Comparison of ENCODE assay signal across 1 cellular context in the genomic region with DNA sequence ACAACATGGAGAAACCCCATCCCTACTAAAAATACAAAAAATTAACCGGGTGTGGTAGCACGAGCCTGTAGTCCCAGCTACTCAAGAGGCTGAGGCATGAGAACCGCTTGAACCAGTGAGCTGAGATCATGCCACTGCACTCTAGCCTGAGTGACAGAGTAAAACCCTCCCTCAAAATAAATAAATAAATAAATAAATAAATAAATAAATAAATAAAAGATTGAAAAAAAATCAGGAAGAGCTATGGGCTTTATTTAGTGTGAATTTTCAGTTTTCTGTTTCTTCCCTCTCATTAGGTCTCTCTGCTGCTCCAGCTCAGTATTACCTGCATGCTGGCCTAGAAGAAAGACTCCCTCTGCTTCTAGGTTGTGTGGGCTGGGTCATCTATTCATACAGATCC.
A peak's percentile ranks its signal among the peaks of the same experiment; 100 is the strongest.
TF ChIP-seq lines count a peak whose summit lies in the region.

No MANE protein-coding gene starts in this region.

TF ChIP-seq in HEK293, 187 proteins besides CTCF, POLR2A, EP300 and RAD21 (continued from another document):
- TF ChIP-seq, protein P1, sequence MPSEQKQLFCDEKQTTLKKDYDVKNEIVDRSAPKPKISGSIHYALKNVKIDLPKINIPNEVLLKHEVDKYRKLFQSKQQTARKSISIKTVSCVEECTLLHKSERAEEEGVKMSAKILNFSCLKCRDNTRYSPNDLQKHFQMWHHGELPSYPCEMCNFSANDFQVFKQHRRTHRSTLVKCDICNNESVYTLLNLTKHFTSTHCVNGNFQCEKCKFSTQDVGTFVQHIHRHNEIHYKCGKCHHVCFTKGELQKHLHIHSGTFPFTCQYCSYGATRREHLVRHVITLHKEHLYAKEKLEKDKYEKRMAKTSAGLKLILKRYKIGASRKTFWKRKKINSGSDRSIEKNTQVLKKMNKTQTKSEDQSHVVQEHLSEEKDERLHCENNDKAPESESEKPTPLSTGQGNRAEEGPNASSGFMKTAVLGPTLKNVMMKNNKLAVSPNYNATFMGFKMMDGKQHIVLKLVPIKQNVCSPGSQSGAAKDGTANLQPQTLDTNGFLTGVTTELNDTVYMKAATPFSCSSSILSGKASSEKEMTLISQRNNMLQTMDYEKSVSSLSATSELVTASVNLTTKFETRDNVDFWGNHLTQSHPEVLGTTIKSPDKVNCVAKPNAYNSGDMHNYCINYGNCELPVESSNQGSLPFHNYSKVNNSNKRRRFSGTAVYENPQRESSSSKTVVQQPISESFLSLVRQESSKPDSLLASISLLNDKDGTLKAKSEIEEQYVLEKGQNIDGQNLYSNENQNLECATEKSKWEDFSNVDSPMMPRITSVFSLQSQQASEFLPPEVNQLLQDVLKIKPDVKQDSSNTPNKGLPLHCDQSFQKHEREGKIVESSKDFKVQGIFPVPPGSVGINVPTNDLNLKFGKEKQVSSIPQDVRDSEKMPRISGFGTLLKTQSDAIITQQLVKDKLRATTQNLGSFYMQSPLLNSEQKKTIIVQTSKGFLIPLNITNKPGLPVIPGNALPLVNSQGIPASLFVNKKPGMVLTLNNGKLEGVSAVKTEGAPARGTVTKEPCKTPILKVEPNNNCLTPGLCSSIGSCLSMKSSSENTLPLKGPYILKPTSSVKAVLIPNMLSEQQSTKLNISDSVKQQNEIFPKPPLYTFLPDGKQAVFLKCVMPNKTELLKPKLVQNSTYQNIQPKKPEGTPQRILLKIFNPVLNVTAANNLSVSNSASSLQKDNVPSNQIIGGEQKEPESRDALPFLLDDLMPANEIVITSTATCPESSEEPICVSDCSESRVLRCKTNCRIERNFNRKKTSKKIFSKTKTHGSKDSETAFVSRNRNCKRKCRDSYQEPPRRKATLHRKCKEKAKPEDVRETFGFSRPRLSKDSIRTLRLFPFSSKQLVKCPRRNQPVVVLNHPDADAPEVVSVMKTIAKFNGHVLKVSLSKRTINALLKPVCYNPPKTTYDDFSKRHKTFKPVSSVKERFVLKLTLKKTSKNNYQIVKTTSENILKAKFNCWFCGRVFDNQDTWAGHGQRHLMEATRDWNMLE (tag by site-specific recombination; conservative IDR thresholded peaks at IDR 0.05; ENCODE audit: low read depth): peak; percentile 70
- TF ChIP-seq ZNF133 (tag by site-specific recombination; IDR thresholded peaks at IDR 0.05) (no peak), ZNF157 (tag by site-specific recombination; IDR thresholded peaks at IDR 0.05) (no peak), ZNF19 (tag by site-specific recombination; IDR thresholded peaks at IDR 0.05; ENCODE audit: low read depth) (no peak), ZNF394 (tag by site-specific recombination; IDR thresholded peaks at IDR 0.05; ENCODE audit: borderline replicate concordance) (peak; percentile 74; the same call in 1 of the 2 replicates), KLF8 (tag by site-specific recombination; IDR thresholded peaks at IDR 0.05) (no peak), ZFHX2 (tag by site-specific recombination; conservative IDR thresholded peaks at IDR 0.05) (no peak), ZIC2 (tag by site-specific recombination; IDR thresholded peaks at IDR 0.05) (no peak), ZNF211 (tag by site-specific recombination; IDR thresholded peaks at IDR 0.05; ENCODE audit: low read depth) (no peak), ZSCAN30 (tag by site-specific recombination; IDR thresholded peaks at IDR 0.05) (no peak), ZNF792 (tag by site-specific recombination; IDR thresholded peaks at IDR 0.05) (no peak), GLIS1 (tag by site-specific recombination; IDR thresholded peaks at IDR 0.05) (no peak), GLIS2 (tag by site-specific recombination; IDR thresholded peaks at IDR 0.05) (no peak), ZNF473 (tag by site-specific recombination; IDR thresholded peaks at IDR 0.05) (no peak), ZNF274 (IDR thresholded peaks at IDR 0.05; ENCODE audit: low read length) (no peak), ZNF274 (tag by site-specific recombination; IDR thresholded peaks at IDR 0.05; ENCODE audit: borderline replicate concordance) (no peak), ZNF335 (tag by site-specific recombination; conservative IDR thresholded peaks at IDR 0.05) (no peak), ZNF791 (tag by site-specific recombination; IDR thresholded peaks at IDR 0.05) (no peak), ZNF169 (tag by site-specific recombination; IDR thresholded peaks at IDR 0.05) (no peak), ZNF140 (tag by site-specific recombination; IDR thresholded peaks at IDR 0.05) (no peak), ZNF548 (tag by site-specific recombination; IDR thresholded peaks at IDR 0.05) (no peak), ZNF558 (tag by site-specific recombination; IDR thresholded peaks at IDR 0.05) (0 out of 2 replicates have a peak, but pooled peaks have one; percentile 14), ZBTB21 (tag by site-specific recombination; IDR thresholded peaks at IDR 0.05) (no peak), ZNF555 (tag by site-specific recombination; conservative IDR thresholded peaks at IDR 0.05) (peak; percentile 28; the same call in 1 of the 2 replicates), ZFP69B (tag by site-specific recombination; IDR thresholded peaks at IDR 0.05) (no peak), ZNF837 (tag by site-specific recombination; IDR thresholded peaks at IDR 0.05) (no peak), ZNF600 (tag by site-specific recombination; IDR thresholded peaks at IDR 0.05) (no peak)
- TF ChIP-seq, protein P2, sequence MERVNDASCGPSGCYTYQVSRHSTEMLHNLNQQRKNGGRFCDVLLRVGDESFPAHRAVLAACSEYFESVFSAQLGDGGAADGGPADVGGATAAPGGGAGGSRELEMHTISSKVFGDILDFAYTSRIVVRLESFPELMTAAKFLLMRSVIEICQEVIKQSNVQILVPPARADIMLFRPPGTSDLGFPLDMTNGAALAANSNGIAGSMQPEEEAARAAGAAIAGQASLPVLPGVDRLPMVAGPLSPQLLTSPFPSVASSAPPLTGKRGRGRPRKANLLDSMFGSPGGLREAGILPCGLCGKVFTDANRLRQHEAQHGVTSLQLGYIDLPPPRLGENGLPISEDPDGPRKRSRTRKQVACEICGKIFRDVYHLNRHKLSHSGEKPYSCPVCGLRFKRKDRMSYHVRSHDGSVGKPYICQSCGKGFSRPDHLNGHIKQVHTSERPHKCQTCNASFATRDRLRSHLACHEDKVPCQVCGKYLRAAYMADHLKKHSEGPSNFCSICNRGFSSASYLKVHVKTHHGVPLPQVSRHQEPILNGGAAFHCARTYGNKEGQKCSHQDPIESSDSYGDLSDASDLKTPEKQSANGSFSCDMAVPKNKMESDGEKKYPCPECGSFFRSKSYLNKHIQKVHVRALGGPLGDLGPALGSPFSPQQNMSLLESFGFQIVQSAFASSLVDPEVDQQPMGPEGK (tag by site-specific recombination; IDR thresholded peaks at IDR 0.05): no peak
- TF ChIP-seq, protein P3, sequence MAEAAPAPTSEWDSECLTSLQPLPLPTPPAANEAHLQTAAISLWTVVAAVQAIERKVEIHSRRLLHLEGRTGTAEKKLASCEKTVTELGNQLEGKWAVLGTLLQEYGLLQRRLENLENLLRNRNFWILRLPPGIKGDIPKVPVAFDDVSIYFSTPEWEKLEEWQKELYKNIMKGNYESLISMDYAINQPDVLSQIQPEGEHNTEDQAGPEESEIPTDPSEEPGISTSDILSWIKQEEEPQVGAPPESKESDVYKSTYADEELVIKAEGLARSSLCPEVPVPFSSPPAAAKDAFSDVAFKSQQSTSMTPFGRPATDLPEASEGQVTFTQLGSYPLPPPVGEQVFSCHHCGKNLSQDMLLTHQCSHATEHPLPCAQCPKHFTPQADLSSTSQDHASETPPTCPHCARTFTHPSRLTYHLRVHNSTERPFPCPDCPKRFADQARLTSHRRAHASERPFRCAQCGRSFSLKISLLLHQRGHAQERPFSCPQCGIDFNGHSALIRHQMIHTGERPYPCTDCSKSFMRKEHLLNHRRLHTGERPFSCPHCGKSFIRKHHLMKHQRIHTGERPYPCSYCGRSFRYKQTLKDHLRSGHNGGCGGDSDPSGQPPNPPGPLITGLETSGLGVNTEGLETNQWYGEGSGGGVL (tag by site-specific recombination; IDR thresholded peaks at IDR 0.05): no peak
- TF ChIP-seq, protein P4, sequence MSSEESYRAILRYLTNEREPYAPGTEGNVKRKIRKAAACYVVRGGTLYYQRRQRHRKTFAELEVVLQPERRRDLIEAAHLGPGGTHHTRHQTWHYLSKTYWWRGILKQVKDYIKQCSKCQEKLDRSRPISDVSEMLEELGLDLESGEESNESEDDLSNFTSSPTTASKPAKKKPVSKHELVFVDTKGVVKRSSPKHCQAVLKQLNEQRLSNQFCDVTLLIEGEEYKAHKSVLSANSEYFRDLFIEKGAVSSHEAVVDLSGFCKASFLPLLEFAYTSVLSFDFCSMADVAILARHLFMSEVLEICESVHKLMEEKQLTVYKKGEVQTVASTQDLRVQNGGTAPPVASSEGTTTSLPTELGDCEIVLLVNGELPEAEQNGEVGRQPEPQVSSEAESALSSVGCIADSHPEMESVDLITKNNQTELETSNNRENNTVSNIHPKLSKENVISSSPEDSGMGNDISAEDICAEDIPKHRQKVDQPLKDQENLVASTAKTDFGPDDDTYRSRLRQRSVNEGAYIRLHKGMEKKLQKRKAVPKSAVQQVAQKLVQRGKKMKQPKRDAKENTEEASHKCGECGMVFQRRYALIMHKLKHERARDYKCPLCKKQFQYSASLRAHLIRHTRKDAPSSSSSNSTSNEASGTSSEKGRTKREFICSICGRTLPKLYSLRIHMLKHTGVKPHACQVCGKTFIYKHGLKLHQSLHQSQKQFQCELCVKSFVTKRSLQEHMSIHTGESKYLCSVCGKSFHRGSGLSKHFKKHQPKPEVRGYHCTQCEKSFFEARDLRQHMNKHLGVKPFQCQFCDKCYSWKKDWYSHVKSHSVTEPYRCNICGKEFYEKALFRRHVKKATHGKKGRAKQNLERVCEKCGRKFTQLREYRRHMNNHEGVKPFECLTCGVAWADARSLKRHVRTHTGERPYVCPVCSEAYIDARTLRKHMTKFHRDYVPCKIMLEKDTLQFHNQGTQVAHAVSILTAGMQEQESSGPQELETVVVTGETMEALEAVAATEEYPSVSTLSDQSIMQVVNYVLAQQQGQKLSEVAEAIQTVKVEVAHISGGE (tag by site-specific recombination; conservative IDR thresholded peaks at IDR 0.05; ENCODE audit: low read depth): 0 out of 2 replicates have a peak, but pooled peaks have one; percentile 44
- TF ChIP-seq, protein P5, sequence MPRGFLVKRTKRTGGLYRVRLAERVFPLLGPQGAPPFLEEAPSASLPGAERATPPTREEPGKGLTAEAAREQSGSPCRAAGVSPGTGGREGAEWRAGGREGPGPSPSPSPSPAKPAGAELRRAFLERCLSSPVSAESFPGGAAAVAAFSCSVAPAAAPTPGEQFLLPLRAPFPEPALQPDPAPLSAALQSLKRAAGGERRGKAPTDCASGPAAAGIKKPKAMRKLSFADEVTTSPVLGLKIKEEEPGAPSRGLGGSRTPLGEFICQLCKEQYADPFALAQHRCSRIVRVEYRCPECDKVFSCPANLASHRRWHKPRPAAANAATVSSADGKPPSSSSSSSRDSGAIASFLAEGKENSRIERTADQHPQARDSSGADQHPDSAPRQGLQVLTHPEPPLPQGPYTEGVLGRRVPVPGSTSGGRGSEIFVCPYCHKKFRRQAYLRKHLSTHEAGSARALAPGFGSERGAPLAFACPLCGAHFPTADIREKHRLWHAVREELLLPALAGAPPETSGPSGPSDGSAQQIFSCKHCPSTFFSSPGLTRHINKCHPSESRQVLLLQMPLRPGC (tag by site-specific recombination; IDR thresholded peaks at IDR 0.05): no peak
- TF ChIP-seq, protein P6, sequence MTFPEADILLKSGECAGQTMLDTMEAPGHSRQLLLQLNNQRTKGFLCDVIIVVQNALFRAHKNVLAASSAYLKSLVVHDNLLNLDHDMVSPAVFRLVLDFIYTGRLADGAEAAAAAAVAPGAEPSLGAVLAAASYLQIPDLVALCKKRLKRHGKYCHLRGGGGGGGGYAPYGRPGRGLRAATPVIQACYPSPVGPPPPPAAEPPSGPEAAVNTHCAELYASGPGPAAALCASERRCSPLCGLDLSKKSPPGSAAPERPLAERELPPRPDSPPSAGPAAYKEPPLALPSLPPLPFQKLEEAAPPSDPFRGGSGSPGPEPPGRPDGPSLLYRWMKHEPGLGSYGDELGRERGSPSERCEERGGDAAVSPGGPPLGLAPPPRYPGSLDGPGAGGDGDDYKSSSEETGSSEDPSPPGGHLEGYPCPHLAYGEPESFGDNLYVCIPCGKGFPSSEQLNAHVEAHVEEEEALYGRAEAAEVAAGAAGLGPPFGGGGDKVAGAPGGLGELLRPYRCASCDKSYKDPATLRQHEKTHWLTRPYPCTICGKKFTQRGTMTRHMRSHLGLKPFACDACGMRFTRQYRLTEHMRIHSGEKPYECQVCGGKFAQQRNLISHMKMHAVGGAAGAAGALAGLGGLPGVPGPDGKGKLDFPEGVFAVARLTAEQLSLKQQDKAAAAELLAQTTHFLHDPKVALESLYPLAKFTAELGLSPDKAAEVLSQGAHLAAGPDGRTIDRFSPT (tag by site-specific recombination; IDR thresholded peaks at IDR 0.05): no peak
- TF ChIP-seq, protein P7, sequence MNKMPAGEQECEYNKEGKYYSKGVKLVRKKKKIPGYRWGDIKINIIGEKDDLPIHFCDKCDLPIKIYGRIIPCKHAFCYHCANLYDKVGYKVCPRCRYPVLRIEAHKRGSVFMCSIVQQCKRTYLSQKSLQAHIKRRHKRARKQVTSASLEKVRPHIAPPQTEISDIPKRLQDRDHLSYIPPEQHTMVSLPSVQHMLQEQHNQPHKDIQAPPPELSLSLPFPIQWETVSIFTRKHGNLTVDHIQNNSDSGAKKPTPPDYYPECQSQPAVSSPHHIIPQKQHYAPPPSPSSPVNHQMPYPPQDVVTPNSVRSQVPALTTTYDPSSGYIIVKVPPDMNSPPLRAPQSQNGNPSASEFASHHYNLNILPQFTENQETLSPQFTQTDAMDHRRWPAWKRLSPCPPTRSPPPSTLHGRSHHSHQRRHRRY (tag by site-specific recombination; IDR thresholded peaks at IDR 0.05): no peak
- TF ChIP-seq, protein P8, sequence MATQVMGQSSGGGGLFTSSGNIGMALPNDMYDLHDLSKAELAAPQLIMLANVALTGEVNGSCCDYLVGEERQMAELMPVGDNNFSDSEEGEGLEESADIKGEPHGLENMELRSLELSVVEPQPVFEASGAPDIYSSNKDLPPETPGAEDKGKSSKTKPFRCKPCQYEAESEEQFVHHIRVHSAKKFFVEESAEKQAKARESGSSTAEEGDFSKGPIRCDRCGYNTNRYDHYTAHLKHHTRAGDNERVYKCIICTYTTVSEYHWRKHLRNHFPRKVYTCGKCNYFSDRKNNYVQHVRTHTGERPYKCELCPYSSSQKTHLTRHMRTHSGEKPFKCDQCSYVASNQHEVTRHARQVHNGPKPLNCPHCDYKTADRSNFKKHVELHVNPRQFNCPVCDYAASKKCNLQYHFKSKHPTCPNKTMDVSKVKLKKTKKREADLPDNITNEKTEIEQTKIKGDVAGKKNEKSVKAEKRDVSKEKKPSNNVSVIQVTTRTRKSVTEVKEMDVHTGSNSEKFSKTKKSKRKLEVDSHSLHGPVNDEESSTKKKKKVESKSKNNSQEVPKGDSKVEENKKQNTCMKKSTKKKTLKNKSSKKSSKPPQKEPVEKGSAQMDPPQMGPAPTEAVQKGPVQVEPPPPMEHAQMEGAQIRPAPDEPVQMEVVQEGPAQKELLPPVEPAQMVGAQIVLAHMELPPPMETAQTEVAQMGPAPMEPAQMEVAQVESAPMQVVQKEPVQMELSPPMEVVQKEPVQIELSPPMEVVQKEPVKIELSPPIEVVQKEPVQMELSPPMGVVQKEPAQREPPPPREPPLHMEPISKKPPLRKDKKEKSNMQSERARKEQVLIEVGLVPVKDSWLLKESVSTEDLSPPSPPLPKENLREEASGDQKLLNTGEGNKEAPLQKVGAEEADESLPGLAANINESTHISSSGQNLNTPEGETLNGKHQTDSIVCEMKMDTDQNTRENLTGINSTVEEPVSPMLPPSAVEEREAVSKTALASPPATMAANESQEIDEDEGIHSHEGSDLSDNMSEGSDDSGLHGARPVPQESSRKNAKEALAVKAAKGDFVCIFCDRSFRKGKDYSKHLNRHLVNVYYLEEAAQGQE (tag by site-specific recombination; IDR thresholded peaks at IDR 0.05): 0 out of 2 replicates have a peak, but pooled peaks have one; percentile 19
